ENCODE assay signal across 38 cellular contexts in the genomic region with DNA sequence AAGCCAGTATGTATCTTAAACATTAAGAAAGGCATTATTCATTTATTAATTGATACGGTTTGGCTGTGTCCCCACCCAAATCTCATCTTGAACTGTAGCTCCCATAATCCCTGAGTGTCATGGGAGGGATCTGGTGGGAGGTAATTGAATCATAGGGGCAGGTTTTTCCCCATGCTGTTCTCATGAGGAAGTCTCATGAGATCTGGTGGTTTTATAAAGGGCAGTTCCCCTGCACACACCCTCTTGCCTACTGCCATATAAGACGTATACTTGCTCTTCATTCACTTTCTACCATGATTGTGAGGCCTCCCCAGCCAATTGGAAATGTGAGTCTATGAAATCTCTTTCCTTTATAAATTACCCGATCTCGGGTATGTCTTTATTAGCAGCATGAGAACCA.
"Had no signal": no experiment of that assay in that cellular context is flagged by ENCODE, and none has a peak within 500 bp of the region (broad histone marks: within the 10 kb centered on the region; RNA-seq: fewer than 3 reads in every experiment).

No MANE protein-coding gene starts in this region.

- H3K27ac ChIP-seq: adrenal gland, ascending aorta, body of pancreas, brain microvascular endothelial cell, breast epithelium, cardiac muscle cell had no signal

- H3K4me1 Mint-ChIP-seq: activated naive CD4-positive, alpha-beta T cell treated with anti-CD3 and anti-CD28 coated beads, Interleukin-2, amount 10 ng/mL, durations not matched to agents 7 days and 5 days; activated naive CD4-positive, alpha-beta T cell treated with anti-CD3 and anti-CD28 coated beads, Interleukin-2, amount 50 U/mL, for 24 hours; activated naive CD8-positive, alpha-beta T cell treated with anti-CD3 and anti-CD28 coated beads, Interleukin-2, amount 10 ng/mL, durations not matched to agents 7 days and 5 days; activated T-helper 17 cell treated with anti-CD3 and anti-CD28 coated beads, Interleukin-2, amount 50 U/mL, for 72 hours; brain; central memory CD8-positive, alpha-beta T cell had no signal

- H3K36me3 ChIP-seq: adrenal gland, ascending aorta, brain microvascular endothelial cell, breast epithelium, cardiac muscle cell had no signal

- H3K27me3 Mint-ChIP-seq: activated naive CD4-positive, alpha-beta T cell treated with anti-CD3 and anti-CD28 coated beads, Interleukin-2, amount 50 U/mL, for 24 hours had no signal

- H3K4me1 ChIP-seq: adrenal gland, body of pancreas, breast epithelium had no signal

- H3K4me3 Mint-ChIP-seq: activated naive CD4-positive, alpha-beta T cell treated with anti-CD3 and anti-CD28 coated beads for 36 hours; activated naive CD4-positive, alpha-beta T cell treated with anti-CD3 and anti-CD28 coated beads, Interleukin-2, amount 10 ng/mL, durations not matched to agents 7 days and 5 days; activated naive CD4-positive, alpha-beta T cell treated with anti-CD3 and anti-CD28 coated beads, Interleukin-2, amount 50 U/mL, for 24 hours; activated naive CD8-positive, alpha-beta T cell; activated naive CD8-positive, alpha-beta T cell treated with anti-CD3 and anti-CD28 coated beads for 36 hours; activated naive CD8-positive, alpha-beta T cell treated with anti-CD3 and anti-CD28 coated beads, Interleukin-2, amount 10 ng/mL, durations not matched to agents 7 days and 5 days; activated naive CD8-positive, alpha-beta T cell treated with anti-CD3 and anti-CD28 coated beads, Interleukin-2, amount 50 U/mL, for 24 hours; activated T-cell treated with anti-CD3 and anti-CD28 coated beads, Interleukin-2, amount 50 U/mL, for 24 hours; activated T-cell treated with anti-CD3 and anti-CD28 coated beads, Interleukin-2, amount 50 U/mL, for 4 hours; activated T-cell treated with anti-CD3 and anti-CD28 coated beads, Interleukin-2, amount 50 U/mL, for 72 hours; activated T-helper 1 cell treated with anti-CD3 and anti-CD28 coated beads, Interleukin-12 subunit alpha, Interleukin-12 subunit beta, Interleukin-2, Interleukin-4 antibody, amounts not matched to agents 30 ng/mL and 10 ng/mL and 1 ng/mL, durations not matched to agents 14 hours and 24 hours and 36 hours; activated T-helper 17 cell treated with anti-CD3 and anti-CD28 coated beads, Interleukin-2, amount 50 U/mL, for 72 hours; brain; central memory CD8-positive, alpha-beta T cell had no signal

- H3K27me3 ChIP-seq: adrenal gland, ascending aorta, body of pancreas, brain microvascular endothelial cell, breast epithelium, cardiac muscle cell had no signal

- H3K9me3 ChIP-seq: adrenal gland, ascending aorta, body of pancreas, breast epithelium had no signal

- ATAC-seq: activated naive CD4-positive, alpha-beta T cell treated with anti-CD3 and anti-CD28 coated beads, Interleukin-2, amount 50 U/mL, for 72 hours; activated naive CD8-positive, alpha-beta T cell treated with anti-CD3 and anti-CD28 coated beads, Interleukin-2, amount 50 U/mL, for 24 hours; activated T-cell treated with anti-CD3 and anti-CD28 coated beads, Interleukin-2, amount 50 U/mL, for 4 hours; activated T-cell treated with anti-CD3 and anti-CD28 coated beads, Interleukin-2, amount 50 U/mL, for 72 hours; body of pancreas had no signal

- H3K36me3 Mint-ChIP-seq: activated naive CD4-positive, alpha-beta T cell treated with anti-CD3 and anti-CD28 coated beads, Interleukin-2, amount 10 ng/mL, durations not matched to agents 7 days and 5 days; activated naive CD4-positive, alpha-beta T cell treated with anti-CD3 and anti-CD28 coated beads, Interleukin-2, amount 50 U/mL, for 24 hours; activated naive CD4-positive, alpha-beta T cell treated with anti-CD3 and anti-CD28 coated beads, Interleukin-2, amount 50 U/mL, for 72 hours; activated naive CD8-positive, alpha-beta T cell; activated naive CD8-positive, alpha-beta T cell treated with anti-CD3 and anti-CD28 coated beads for 36 hours; activated naive CD8-positive, alpha-beta T cell treated with anti-CD3 and anti-CD28 coated beads, Interleukin-2, amount 10 ng/mL, durations not matched to agents 7 days and 5 days; brain had no signal

- H3K9me3 Mint-ChIP-seq: activated naive CD4-positive, alpha-beta T cell treated with anti-CD3 and anti-CD28 coated beads for 36 hours; activated naive CD4-positive, alpha-beta T cell treated with anti-CD3 and anti-CD28 coated beads, Interleukin-2, amount 10 ng/mL, durations not matched to agents 7 days and 5 days; activated naive CD4-positive, alpha-beta T cell treated with anti-CD3 and anti-CD28 coated beads, Interleukin-2, amount 50 U/mL, for 24 hours; activated naive CD4-positive, alpha-beta T cell treated with anti-CD3 and anti-CD28 coated beads, Interleukin-2, amount 50 U/mL, for 72 hours; activated naive CD8-positive, alpha-beta T cell treated with anti-CD3 and anti-CD28 coated beads for 36 hours; activated naive CD8-positive, alpha-beta T cell treated with anti-CD3 and anti-CD28 coated beads, Interleukin-2, amount 10 ng/mL, durations not matched to agents 7 days and 5 days; activated naive CD8-positive, alpha-beta T cell treated with anti-CD3 and anti-CD28 coated beads, Interleukin-2, amount 50 U/mL, for 24 hours; activated T-cell treated with anti-CD3 and anti-CD28 coated beads, Interleukin-2, amount 50 U/mL, for 24 hours; activated T-cell treated with anti-CD3 and anti-CD28 coated beads, Interleukin-2, amount 50 U/mL, for 4 hours; activated T-helper 1 cell treated with anti-CD3 and anti-CD28 coated beads, Interleukin-12 subunit alpha, Interleukin-12 subunit beta, Interleukin-2, Interleukin-4 antibody, amounts not matched to agents 30 ng/mL and 10 ng/mL and 1 ng/mL, durations not matched to agents 14 hours and 24 hours and 36 hours; activated T-helper 17 cell treated with anti-CD3 and anti-CD28 coated beads, Interleukin-2, amount 50 U/mL, for 72 hours; activated T-helper 2 cell treated with anti-CD3 and anti-CD28 coated beads, Interferon-gamma antibody, Interleukin-2, Interleukin-4, amounts not matched to agents 10 μg/mL and 5 μg/mL and 100 μg/mL, durations not matched to agents 14 hours and 24 hours and 36 hours; central memory CD8-positive, alpha-beta T cell had no signal

- H3K4me3 ChIP-seq: adrenal gland, ascending aorta, body of pancreas, breast epithelium, cardiac muscle cell had no signal

- H3K27ac Mint-ChIP-seq: activated naive CD4-positive, alpha-beta T cell treated with anti-CD3 and anti-CD28 coated beads for 36 hours; activated naive CD4-positive, alpha-beta T cell treated with anti-CD3 and anti-CD28 coated beads, Interleukin-2, amount 10 ng/mL, durations not matched to agents 7 days and 5 days; activated naive CD4-positive, alpha-beta T cell treated with anti-CD3 and anti-CD28 coated beads, Interleukin-2, amount 50 U/mL, for 24 hours; activated naive CD4-positive, alpha-beta T cell treated with anti-CD3 and anti-CD28 coated beads, Interleukin-2, amount 50 U/mL, for 72 hours; activated naive CD8-positive, alpha-beta T cell; activated naive CD8-positive, alpha-beta T cell treated with anti-CD3 and anti-CD28 coated beads for 36 hours; activated naive CD8-positive, alpha-beta T cell treated with anti-CD3 and anti-CD28 coated beads, Interleukin-2, amount 10 ng/mL, durations not matched to agents 7 days and 5 days; activated naive CD8-positive, alpha-beta T cell treated with anti-CD3 and anti-CD28 coated beads, Interleukin-2, amount 50 U/mL, for 24 hours; activated T-cell treated with anti-CD3 and anti-CD28 coated beads, Interleukin-2, amount 50 U/mL, for 24 hours; activated T-cell treated with anti-CD3 and anti-CD28 coated beads, Interleukin-2, amount 50 U/mL, for 72 hours; activated T-helper 1 cell treated with anti-CD3 and anti-CD28 coated beads, Interleukin-12 subunit alpha, Interleukin-12 subunit beta, Interleukin-2, Interleukin-4 antibody, amounts not matched to agents 30 ng/mL and 10 ng/mL and 1 ng/mL, durations not matched to agents 14 hours and 24 hours and 36 hours; activated T-helper 17 cell treated with anti-CD3 and anti-CD28 coated beads, Interleukin-2, amount 50 U/mL, for 72 hours; activated T-helper 2 cell treated with anti-CD3 and anti-CD28 coated beads, Interferon-gamma antibody, Interleukin-2, Interleukin-4, amounts not matched to agents 10 μg/mL and 5 μg/mL and 100 μg/mL, durations not matched to agents 14 hours and 24 hours and 36 hours; brain had no signal

- DNase-seq: activated effector memory CD4-positive, alpha-beta T cell treated with anti-CD3 and anti-CD28 coated beads, Interleukin-2, amount 50 U/mL, for 16 hours; activated effector memory CD4-positive, alpha-beta T cell treated with Interleukin-2 at 50 U/mL for 16 hours; activated gamma-delta T cell; activated gamma-delta T cell treated with Interleukin-2 at 50 U/mL for 16 hours; activated naive CD4-positive, alpha-beta T cell; activated naive CD4-positive, alpha-beta T cell treated with anti-CD3 and anti-CD28 coated beads for 36 hours; activated naive CD4-positive, alpha-beta T cell treated with anti-CD3 and anti-CD28 coated beads, Interleukin-2, amount 10 ng/mL, durations not matched to agents 7 days and 5 days; activated naive CD4-positive, alpha-beta T cell treated with anti-CD3 and anti-CD28 coated beads, Interleukin-2, amount 50 U/mL, for 16 hours; activated naive CD4-positive, alpha-beta T cell treated with Interleukin-2 at 50 U/mL for 16 hours; activated naive CD8-positive, alpha-beta T cell treated with anti-CD3 and anti-CD28 coated beads for 36 hours; activated naive CD8-positive, alpha-beta T cell treated with anti-CD3 and anti-CD28 coated beads, Interleukin-2, amount 10 ng/mL, durations not matched to agents 7 days and 5 days; activated naive CD8-positive, alpha-beta T cell treated with anti-CD3 and anti-CD28 coated beads, Interleukin-2, amount 50 U/mL, for 24 hours; activated T-cell treated with anti-CD3 and anti-CD28 coated beads, Interleukin-2, amount 50 U/mL, for 1 hour; activated T-cell treated with anti-CD3 and anti-CD28 coated beads, Interleukin-2, amount 50 U/mL, for 24 hours; activated T-cell treated with anti-CD3 and anti-CD28 coated beads, Interleukin-2, amount 50 U/mL, for 4 hours; activated T-cell treated with anti-CD3 and anti-CD28 coated beads, Interleukin-2, amount 50 U/mL, for 48 hours; activated T-cell treated with anti-CD3 and anti-CD28 coated beads, Interleukin-2, amount 50 U/mL, for 72 hours; adrenal gland; amniotic stem cell; amygdala; anterior cingulate cortex; aorta; body of pancreas; brain microvascular endothelial cell; caudate nucleus; central memory CD4-positive, alpha-beta T cell; cerebellar nuclear complex had no signal
